Comparison of ENCODE assay signal across 8 cellular contexts in genomic region chr7:120857558-120858298, GRCh38. TPM values are rescaled to one million over a fixed set of nuclear protein-coding genes. Genes with fewer than 3 reads are reported as not detected.
DNase-seq lines count a peak whose midpoint lies in the region; ATAC-seq and TF ChIP-seq lines count a peak whose summit lies in the region.

A gene with protein sequence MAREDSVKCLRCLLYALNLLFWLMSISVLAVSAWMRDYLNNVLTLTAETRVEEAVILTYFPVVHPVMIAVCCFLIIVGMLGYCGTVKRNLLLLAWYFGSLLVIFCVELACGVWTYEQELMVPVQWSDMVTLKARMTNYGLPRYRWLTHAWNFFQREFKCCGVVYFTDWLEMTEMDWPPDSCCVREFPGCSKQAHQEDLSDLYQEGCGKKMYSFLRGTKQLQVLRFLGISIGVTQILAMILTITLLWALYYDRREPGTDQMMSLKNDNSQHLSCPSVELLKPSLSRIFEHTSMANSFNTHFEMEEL (minus strand): TSS chr7:120858144. CDS start chr7:120856763, 1,381 bp downstream.

- no peaks in the 10 kb centered on the region for H3K9me3 Mint-ChIP-seq in CD8-positive, alpha-beta T cell
- H3K9me3 Mint-ChIP-seq in stimulated activated effector memory CD8-positive, alpha-beta T cell treated with anti-CD3 and anti-CD28 coated beads, Interleukin-12 subunit alpha, Interleukin-12 subunit beta, amount 100 ng/mL, for 72 hours: no peaks in the 10 kb centered on the region

- H3K79me1 ChIP-seq in mesendoderm (ENCODE audit: low read length): no peaks in the 10 kb centered on the region

- DNase-seq in CD8-positive, alpha-beta T cell: peak in 6 of 7 experiments; percentile 11 to 55 (median 24)
- DNase-seq in NCI-H524 treated with DMSO at 0.1 percent for 48 hours (lab: John Stamatoyannopoulos, UW) (peak; percentile 37), mesendoderm (peak; percentile 95)
- DNase-seq in activated CD8-positive, alpha-beta memory T cell treated with anti-CD3 and anti-CD28 coated beads for 48 hours (ENCODE audit: low read depth in 2 of 3, low spot score in 2 of 3): peak in 2 of 3 experiments; percentile 11 to 18
- peak; percentile 25 to 66 for DNase-seq in stimulated activated effector memory CD8-positive, alpha-beta T cell treated with anti-CD3 and anti-CD28 coated beads, Interleukin-12 subunit alpha, Interleukin-12 subunit beta, amount 100 ng/mL, for 72 hours (ENCODE audit: low spot score in 2 of 2)

- peaks cover 16% of the 10 kb centered on the region for H3K27me3 ChIP-seq in CD8-positive, alpha-beta T cell (ENCODE audit: insufficient read depth, low read length)
- H3K27me3 ChIP-seq in mesendoderm (ENCODE audit: insufficient read depth, low read length, poor library complexity): no peaks in the 10 kb centered on the region

- no peaks in the 10 kb centered on the region for H3K9me3 ChIP-seq in CD8-positive, alpha-beta T cell (ENCODE audit: low read length)

- H2BK15ac ChIP-seq in mesendoderm (replicated peaks; ENCODE audit: low read depth): peak within 1 kb of the TSS; percentile 64

- H2AK5ac ChIP-seq in mesendoderm (ENCODE audit: low read length): peak within 1 kb of the TSS; percentile 40

- POLR2A ChIA-PET in CD8-positive, alpha-beta T cell (lab: Charles Lee): no interaction called here

- no peak within 1 kb of the TSS for H4K5ac ChIP-seq in mesendoderm (ENCODE audit: low read length)

- H3K9ac ChIP-seq in mesendoderm (ENCODE audit: low read length): peak within 1 kb of the TSS; percentile 82

- intact Hi-C loops in CD8-positive, alpha-beta T cell (cut with DNase I, micrococcal nuclease): no loop called here

- H2BK120ac ChIP-seq in mesendoderm (ENCODE audit: low read depth, low read length): peak within 1 kb of the TSS; percentile 89

- no CpG with 5 or more reads among the region's 70 CpGs for WGBS in mesendoderm (ENCODE audit: extremely low coverage, insufficient coverage, low lambda C conversion rate)

- peak within 1 kb of the TSS; percentile 89 for H3K4ac ChIP-seq in mesendoderm (ENCODE audit: low read depth, low read length)

- H3K27ac Mint-ChIP-seq in CD8-positive, alpha-beta T cell: no peak within 1 kb of the TSS
- peak within 1 kb of the TSS; percentile 50 for H3K27ac Mint-ChIP-seq in stimulated activated effector memory CD8-positive, alpha-beta T cell treated with anti-CD3 and anti-CD28 coated beads, Interleukin-12 subunit alpha, Interleukin-12 subunit beta, amount 100 ng/mL, for 72 hours

- no peaks in the 10 kb centered on the region for H3K79me2 ChIP-seq in mesendoderm (ENCODE audit: control insufficient read depth, insufficient read depth, low read length)

- H4K8ac ChIP-seq in mesendoderm (ENCODE audit: low read depth, low read length): peak within 1 kb of the TSS; percentile 93

- H2BK5ac ChIP-seq in mesendoderm (ENCODE audit: low read length): peak within 1 kb of the TSS; percentile 57

- peaks cover 11% of the 10 kb centered on the region for H3K4me1 Mint-ChIP-seq in CD8-positive, alpha-beta T cell (ENCODE audit: low read depth)
- peaks cover 10% of the 10 kb centered on the region for H3K4me1 Mint-ChIP-seq in stimulated activated effector memory CD8-positive, alpha-beta T cell treated with anti-CD3 and anti-CD28 coated beads, Interleukin-12 subunit alpha, Interleukin-12 subunit beta, amount 100 ng/mL, for 72 hours

- H3K23ac ChIP-seq in mesendoderm (ENCODE audit: low read length): no peak within 1 kb of the TSS

- H3K36me3 Mint-ChIP-seq in CD8-positive, alpha-beta T cell: no peaks in the 10 kb centered on the region
- no peaks in the 10 kb centered on the region for H3K36me3 Mint-ChIP-seq in stimulated activated effector memory CD8-positive, alpha-beta T cell treated with anti-CD3 and anti-CD28 coated beads, Interleukin-12 subunit alpha, Interleukin-12 subunit beta, amount 100 ng/mL, for 72 hours

- no peak within 1 kb of the TSS for H3K27ac ChIP-seq in CD8-positive, alpha-beta T cell (ENCODE audit: low read depth, low read length)
- peak within 1 kb of the TSS; percentile 97 for H3K27ac ChIP-seq in mesendoderm (ENCODE audit: low read depth, low read length)

- H3K18ac ChIP-seq in mesendoderm (ENCODE audit: low read length): peak within 1 kb of the TSS; percentile 97

- no peaks in the 10 kb centered on the region for H3K36me3 ChIP-seq in CD8-positive, alpha-beta T cell (ENCODE audit: insufficient read depth, low read length)
- no peaks in the 10 kb centered on the region for H3K36me3 ChIP-seq in mesendoderm (ENCODE audit: control insufficient read depth, insufficient read depth, low read length)

- peak; percentile 85 for ATAC-seq in CD8-positive, alpha-beta T cell
- peak; percentile 81 for ATAC-seq in GM19395 (IDR thresholded peaks at IDR 0.05; ENCODE audit: unreplicated experiment)
- ATAC-seq in HG03457 (IDR thresholded peaks at IDR 0.05; ENCODE audit: unreplicated experiment): peak; percentile 75
- peak; percentile 88 for ATAC-seq in stimulated activated effector memory CD8-positive, alpha-beta T cell treated with anti-CD3 and anti-CD28 coated beads, Interleukin-12 subunit alpha, Interleukin-12 subunit beta, amount 100 ng/mL, for 72 hours

- in situ Hi-C loops in endometrial microvascular endothelial cells (cut with HindIII; ENCODE audit: inconsistent ontology term, low pct_unique_long_range_greater_than_20kb, low sequenced_read_pairs): no loop called here

- H3K4me2 ChIP-seq in mesendoderm (ENCODE audit: low read length): peak within 1 kb of the TSS; percentile 67

- peak; percentile 30 for TF ChIP-seq CTCF in CD8-positive, alpha-beta T cell (IDR thresholded peaks at IDR 0.05)

- H3K27me3 Mint-ChIP-seq in CD8-positive, alpha-beta T cell (ENCODE audit: low read depth): peaks cover 57% of the 10 kb centered on the region

- H3K4me1 ChIP-seq in CD8-positive, alpha-beta T cell (ENCODE audit: insufficient read depth, low read length): peaks cover 7% of the 10 kb centered on the region
- H3K4me1 ChIP-seq in mesendoderm (ENCODE audit: control insufficient read depth, low read depth, low read length): peaks cover 2% of the 10 kb centered on the region

- H3K4me3 Mint-ChIP-seq in CD8-positive, alpha-beta T cell: peak within 1 kb of the TSS; percentile 85
- peak within 1 kb of the TSS; percentile 76 for H3K4me3 Mint-ChIP-seq in stimulated activated effector memory CD8-positive, alpha-beta T cell treated with anti-CD3 and anti-CD28 coated beads, Interleukin-12 subunit alpha, Interleukin-12 subunit beta, amount 100 ng/mL, for 72 hours

- CTCF ChIA-PET in CD8-positive, alpha-beta T cell (lab: Charles Lee): no interaction called here

- H3K56ac ChIP-seq in mesendoderm (ENCODE audit: low read length): peak within 1 kb of the TSS; percentile 86

- peak within 1 kb of the TSS; percentile 52 for H3K4me3 ChIP-seq in CD8-positive, alpha-beta T cell (ENCODE audit: low read depth, low read length)
- H3K4me3 ChIP-seq in mesendoderm (ENCODE audit: low read length): peak within 1 kb of the TSS; percentile 49

RNA-seq across cellular contexts. Expression of the gene that starts here (rescaled TPM):
- not detected for total RNA-seq in CD8-positive, alpha-beta T cell
- 20.7 TPM for total RNA-seq in endometrial microvascular endothelial cells (ENCODE audit: inconsistent ontology term)
- 15.3 TPM for polyA plus RNA-seq in mesendoderm (2013, experiment 1 of 2)
- polyA plus RNA-seq in mesendoderm (2013, experiment 2 of 2): 17.7 TPM

Comparison
In these comparisons a context has a peak if more than half of its experiments do, and no peak if none do; other contexts are left out.
1. RNA of the gene that starts here (total RNA-seq): 20.7 TPM in endometrial microvascular endothelial cells (single experiment); not detected in CD8-positive, alpha-beta T cell; every median in the first group is over 10 times any median in the second.
2. Peak in DNase-seq, ATAC-seq and H3K4me3 ChIP-seq in CD8-positive, alpha-beta T cell; RNA of the gene not detected or under 1 TPM.
3. DNase-seq: peak in every context shown above with its lines; median percentile 95 in mesendoderm; 46 in stimulated activated effector memory CD8-positive, alpha-beta T cell treated with anti-CD3 and anti-CD28 coated beads, Interleukin-12 subunit alpha, Interleukin-12 subunit beta, amount 100 ng/mL, for 72 hours; 37 in NCI-H524 treated with DMSO at 0.1 percent for 48 hours; 24 in CD8-positive, alpha-beta T cell; 14 in activated CD8-positive, alpha-beta memory T cell treated with anti-CD3 and anti-CD28 coated beads for 48 hours.
4. Peak in every context shown above with its lines, with median percentiles within 50 percentile points of each other: ATAC-seq.